ENCODE assay signal across 8 cellular contexts in genomic region chr12:2959508-2960431, GRCh38. TPM values are rescaled to one million over a fixed set of nuclear protein-coding genes. Genes with fewer than 3 reads are reported as not detected.
DNase-seq lines count a peak whose midpoint lies in the region; ATAC-seq and TF ChIP-seq lines count a peak whose summit lies in the region.

No MANE protein-coding gene starts in this region.

- peak overlapping the region; percentile 51 to 65 for H2BK12ac ChIP-seq in mesenchymal stem cell (ENCODE audit: low read length in 2 of 2)

- H3K27ac Mint-ChIP-seq in Calu3 (ENCODE audit: unreplicated experiment) = peak overlapping the region; percentile 95
- H3K27ac Mint-ChIP-seq in effector memory CD8-positive, alpha-beta T cell = no peak overlapping the region

- H2BK120ac ChIP-seq in mesenchymal stem cell (ENCODE audit: low read depth, low read length) = no peak overlapping the region

- H3K18ac ChIP-seq in mesenchymal stem cell (ENCODE audit: low read depth in 1 of 2, low read length in 2 of 2) = peak overlapping the region; percentile 86 to 97

- H2AFZ ChIP-seq in SK-N-SH (ENCODE audit: low read depth) (peak overlapping the region; percentile 72), mesenchymal stem cell (ENCODE audit: low read depth, low read length) (peak overlapping the region; percentile 68)

- peaks cover 25% of the 10 kb centered on the region; the same call in 1 of the 2 replicates for H4K20me1 ChIP-seq in SK-N-SH (ENCODE audit: insufficient read depth)

- POLR2A ChIA-PET in HEK293T (lab: Yijun Ruan, JAX) (interaction anchor here (0.6 kb wide), 1 partner anchor 24 kb away, joined by 3 read pairs; no protein-coding TSS in a partner anchor), SK-N-SH (lab: Yijun Ruan, JAX) (no interaction called here)

- peaks cover 50% of the 10 kb centered on the region for H3K36me3 Mint-ChIP-seq in Calu3 (ENCODE audit: insufficient read depth, unreplicated experiment)
- no peaks in the 10 kb centered on the region for H3K36me3 Mint-ChIP-seq in effector memory CD8-positive, alpha-beta T cell (ENCODE audit: insufficient read depth)

- H3K9me3 Mint-ChIP-seq in Calu3 (ENCODE audit: low read depth, unreplicated experiment) = no peaks in the 10 kb centered on the region
- no peaks in the 10 kb centered on the region for H3K9me3 Mint-ChIP-seq in effector memory CD8-positive, alpha-beta T cell

- peak overlapping the region; percentile 90 for H3K4me2 ChIP-seq in SK-N-SH
- peak overlapping the region; percentile 78 for H3K4me2 ChIP-seq in mesenchymal stem cell (ENCODE audit: low read length, poor library complexity, severe bottlenecking)

- H2BK5ac ChIP-seq in mesenchymal stem cell (ENCODE audit: low read depth, low read length, poor library complexity, severe bottlenecking) = peak overlapping the region; percentile 95

- H3K4me3 ChIP-seq in SK-N-SH (ENCODE audit: low read depth in 2 of 2, low read length in 1 of 2) (peak overlapping the region; percentile 66 to 80), mesenchymal stem cell (ENCODE audit: insufficient read depth in 1 of 2, low read depth in 1 of 2, low read length in 2 of 2) (peak overlapping the region; percentile 76 to 77)

- H3K9ac ChIP-seq in SK-N-SH = peak overlapping the region; percentile 66
- peak overlapping the region; percentile 80 for H3K9ac ChIP-seq in mesenchymal stem cell (ENCODE audit: low read length)

- peak overlapping the region; percentile 87 for H4K8ac ChIP-seq in mesenchymal stem cell (ENCODE audit: low read length)

- WGBS in SK-N-SH (ENCODE audit: low lambda C conversion rate) = 9% methylated on average over 59 of the region's 106 CpGs
- WGBS in mesenchymal stem cell = under 1% methylated on average over 79 of the region's 106 CpGs

- H3K79me2 ChIP-seq in SK-N-SH (ENCODE audit: insufficient read depth) = peaks cover 41% of the 10 kb centered on the region

- H3K36me3 ChIP-seq in SK-N-SH (replicated peaks in 1 of 2; ENCODE audit: control insufficient read depth in 1 of 2, insufficient read depth in 2 of 2, low read length in 1 of 2) (no peaks in the 10 kb centered on the region), mesenchymal stem cell (ENCODE audit: control insufficient read depth in 1 of 2, insufficient read depth in 2 of 2, low read depth in 1 of 2, low read length in 2 of 2) (no peaks in the 10 kb centered on the region)

- H2AK5ac ChIP-seq in mesenchymal stem cell (ENCODE audit: low read length, severe bottlenecking) = peak overlapping the region; percentile 22

- peak overlapping the region; percentile 87 for H4K91ac ChIP-seq in mesenchymal stem cell (ENCODE audit: low read length)

- H3K4ac ChIP-seq in mesenchymal stem cell (ENCODE audit: low read depth in 1 of 2, low read length in 2 of 2) = peak overlapping the region; percentile 26 to 82

- CTCF ChIA-PET in Calu3 (lab: Charles Lee) = interaction anchor here (0.5 to 1.0 kb wide), 4 partner anchors 10 to 82 kb away, joined by 3 read pairs; no protein-coding TSS in a partner anchor
- CTCF ChIA-PET in HEK293T (lab: Yijun Ruan, JAX) = interaction anchor here (0.6 to 0.7 kb wide), 3 partner anchors 15 to 111 kb away, joined by 3 read pairs; no protein-coding TSS in a partner anchor
- CTCF ChIA-PET in SK-N-SH (lab: Yijun Ruan, JAX) = interaction anchor here (0.5 to 2.2 kb wide), 6 partner anchors 14 to 82 kb away, joined by 3 to 8 read pairs (median 3); no protein-coding TSS in a partner anchor

- H3K27me3 Mint-ChIP-seq in Calu3 (ENCODE audit: unreplicated experiment) = no peaks in the 10 kb centered on the region
- H3K27me3 Mint-ChIP-seq in effector memory CD8-positive, alpha-beta T cell = peaks cover 68 to 76% of the 10 kb centered on the region in 2 donors

- H3K4me3 Mint-ChIP-seq in Calu3 (ENCODE audit: low read depth, unreplicated experiment) = peak overlapping the region; percentile 95
- peak overlapping the region; percentile 60 to 70 for H3K4me3 Mint-ChIP-seq in effector memory CD8-positive, alpha-beta T cell

- peaks cover 53% of the 10 kb centered on the region for H3K4me1 Mint-ChIP-seq in Calu3 (ENCODE audit: low read depth, unreplicated experiment)
- peaks cover 13 to 15% of the 10 kb centered on the region in 2 donors for H3K4me1 Mint-ChIP-seq in effector memory CD8-positive, alpha-beta T cell (ENCODE audit: low read depth in 2 of 2)

- H3K9me2 ChIP-seq in SK-N-SH = no peaks in the 10 kb centered on the region

- H2BK15ac ChIP-seq in mesenchymal stem cell (ENCODE audit: low read depth, poor library complexity, severe bottlenecking) = peak overlapping the region; percentile 91

- peak in 1 of 2 experiments; percentile 4; a peak in 1 of 4 replicates for TF ChIP-seq EP300 in SK-N-SH (IDR thresholded peaks at IDR 0.05; ENCODE audit: borderline replicate concordance in 1 of 2, low read depth in 1 of 2, low read length in 1 of 2)

- H3K9me3 ChIP-seq in SK-N-SH (no peaks in the 10 kb centered on the region), mesenchymal stem cell (ENCODE audit: control insufficient read depth, low read length) (no peaks in the 10 kb centered on the region)

- H3K23ac ChIP-seq in mesenchymal stem cell (ENCODE audit: low read length in 2 of 2) = peak overlapping the region in 1 of 2 experiments; percentile 90

- H3K27ac ChIP-seq in SK-N-SH (ENCODE audit: low read depth in 2 of 2, low read length in 1 of 2) (peak overlapping the region; percentile 74 to 77), mesenchymal stem cell (ENCODE audit: low read length, poor library complexity, severe bottlenecking) (peak overlapping the region; percentile 79)

- H3K4me1 ChIP-seq in SK-N-SH (ENCODE audit: control insufficient read depth in 1 of 2, insufficient read depth in 2 of 2, low read depth in 1 of 2, low read length in 1 of 2) (peaks cover 17 to 22% of the 10 kb centered on the region in 2 experiments), mesenchymal stem cell (ENCODE audit: control insufficient read depth, insufficient read depth, low read depth, low read length) (peaks cover 34% of the 10 kb centered on the region)

- no TSS peak for BruUV-seq in Calu3 (replicated peaks; lab: Mats Ljungman, UMichigan)

- no peak for ATAC-seq in effector memory CD8-positive, alpha-beta T cell (replicated peaks)
- ATAC-seq in HG02642 (IDR thresholded peaks at IDR 0.05; ENCODE audit: poor library complexity, unreplicated experiment) (no peak), HG03196 (IDR thresholded peaks at IDR 0.05; ENCODE audit: unreplicated experiment) (no peak)

- H3K27me3 ChIP-seq in SK-N-SH (ENCODE audit: insufficient read depth) (no peaks in the 10 kb centered on the region), mesenchymal stem cell (ENCODE audit: control insufficient read depth in 1 of 2, insufficient read depth in 1 of 2, low read length in 2 of 2) (no peaks in the 10 kb centered on the region)

- TF ChIP-seq CTCF in Calu3 (IDR thresholded peaks at IDR 0.05; ENCODE audit: unreplicated experiment) (no peak), SK-N-SH (IDR thresholded peaks at IDR 0.05) (no peak)

- peak overlapping the region in 1 of 2 experiments; percentile 48 for H3K14ac ChIP-seq in mesenchymal stem cell (ENCODE audit: low read length in 2 of 2)

- intact Hi-C loops in Calu3 (cut with micrococcal nuclease; ENCODE audit: unreplicated experiment) = no loop called here

- H3K79me1 ChIP-seq in mesenchymal stem cell (replicated peaks; ENCODE audit: low read length, poor library complexity, severe bottlenecking) = peaks cover 7% of the 10 kb centered on the region

- no peak for TF ChIP-seq RAD21 in SK-N-SH (IDR thresholded peaks at IDR 0.05; ENCODE audit: low read length)

- DNase-seq in Calu3 (peak; percentile 63), HEK293T (ENCODE audit: extremely low spot score) (peak; percentile 57), SK-N-SH (peak; percentile 88), mesenchymal stem cell (peak; percentile 80), ureter (ENCODE audit: low spot score) (peak; percentile 50)
- no peak for DNase-seq in effector memory CD8-positive, alpha-beta T cell

- H3F3A ChIP-seq in SK-N-SH (replicated peaks; ENCODE audit: insufficient read depth) = peaks cover 20% of the 10 kb centered on the region

TF ChIP-seq in HEK293T, 16 proteins besides CTCF, POLR2A, EP300 and RAD21:
- no peak for TF ChIP-seq LEF1 (IDR thresholded peaks at IDR 0.05; ENCODE audit: borderline replicate concordance)
- peak; percentile 93 for TF ChIP-seq L3MBTL2 (conservative IDR thresholded peaks at IDR 0.05)
- TF ChIP-seq FOXM1 (IDR thresholded peaks at IDR 0.05; ENCODE audit: borderline replicate concordance) = no peak
TF ChIP-seq in HEK293T: peak in this region for 1.

TF ChIP-seq in SK-N-SH, 30 proteins besides CTCF, POLR2A, EP300 and RAD21:
- TF ChIP-seq MEF2A (IDR thresholded peaks at IDR 0.05; ENCODE audit: borderline replicate concordance, low read depth) (peak; percentile 38; the same call in 1 of the 2 replicates), USF1 (IDR thresholded peaks at IDR 0.05; ENCODE audit: borderline replicate concordance, low read depth) (0 out of 2 replicates have a peak, but pooled peaks have one; percentile 33), FOSL2 (IDR thresholded peaks at IDR 0.05; ENCODE audit: borderline replicate concordance, low read depth) (0 out of 2 replicates have a peak, but pooled peaks have one; percentile 7), TAF1 (IDR thresholded peaks at IDR 0.05; ENCODE audit: borderline replicate concordance, low read depth, low read length) (peak; percentile 49; the same call in 1 of the 2 replicates), TCF12 (IDR thresholded peaks at IDR 0.05) (no peak), NRF1 (IDR thresholded peaks at IDR 0.05; ENCODE audit: low read depth, low read length) (peak; percentile 51), SMC3 (IDR thresholded peaks at IDR 0.05; ENCODE audit: low read depth, low read length) (no peak), MAX (IDR thresholded peaks at IDR 0.05; ENCODE audit: low read depth) (peak; percentile 97), MXI1 (IDR thresholded peaks at IDR 0.05; ENCODE audit: low read depth, low read length) (peak; percentile 64; the same call in 1 of the 2 replicates), FOXM1 (IDR thresholded peaks at IDR 0.05; ENCODE audit: low read depth) (no peak), GATA2 (CRISPR knock-in tag; IDR thresholded peaks at IDR 0.05) (no peak)

RNA-seq across cellular contexts. Expression of gene TEAD4, which starts 0.6 kb away (rescaled TPM):
- total RNA-seq in Calu3 (2022) (33.0 and 34.2 TPM in 2 replicates), ureter (15.8 TPM)
- polyA plus RNA-seq in SK-N-SH (2012; rRNA removed) = 21.1 and 27.1 TPM in 2 replicates
- polyA plus RNA-seq in SK-N-SH (2012; cell fraction: cytosol; rRNA removed) = 14.2 and 18.4 TPM in 2 replicates
- 37.3 and 49.2 TPM in 2 replicates for polyA plus RNA-seq in SK-N-SH (2012; cell fraction: nucleus; rRNA removed)
- polyA plus RNA-seq in mesenchymal stem cell (2013, experiment 1 of 2) = 16.1 TPM
- 16.1 TPM for polyA plus RNA-seq in mesenchymal stem cell (2013, experiment 2 of 2)

Comparison
In these comparisons a context has a peak if more than half of its experiments do, and no peak if none do; other contexts are left out.
1. DNase-seq: peak in Calu3 (single experiment), HEK293T (single experiment), SK-N-SH (single experiment), mesenchymal stem cell (single experiment) and ureter (single experiment); none in effector memory CD8-positive, alpha-beta T cell (0 of 3).